In genomic region chr16:1897692-1898091, GRCh38 we compare ENCODE assay signal across 2 cellular contexts. TPM values are rescaled to one million over a fixed set of nuclear protein-coding genes. Genes with fewer than 3 reads are reported as not detected.
"Had no signal": no experiment of that assay in that cellular context is flagged by ENCODE, and none has a peak within 500 bp of the region (broad histone marks: within the 10 kb centered on the region; RNA-seq: fewer than 3 reads in every experiment).

No MANE protein-coding gene starts in this region.

RNA-seq across cellular contexts. Expression of gene HS3ST6, which starts 20.5 kb away (rescaled TPM):
- total RNA-seq: GM12878 had no signal
- polyA plus RNA-seq: GM12878 had no signal

RNA-seq across cellular contexts. Expression of gene RPL3L, which starts 56.8 kb away (rescaled TPM):
- total RNA-seq: G401, GM12878 had no signal
